Comparison of ENCODE assay signal across 23 cellular contexts in genomic region chr6:16563628-16564240, GRCh38.
"Had no signal": no experiment of that assay in that cellular context is flagged by ENCODE, and none has a peak within 500 bp of the region (broad histone marks: within the 10 kb centered on the region; RNA-seq: fewer than 3 reads in every experiment).

No MANE protein-coding gene starts in this region.

- DNase-seq: activated B cell treated with CpG ODN at 0.5 μM for 24 hours; activated CD4-positive, alpha-beta T cell treated with anti-CD3 and anti-CD28 coated beads for 1 hour; activated CD4-positive, alpha-beta T cell treated with anti-CD3 and anti-CD28 coated beads, Interleukin-2, amount 10 ng/mL, durations not matched to agents 24 days and 14 days; activated CD4-positive, alpha-beta T cell treated with anti-CD3 and anti-CD28 coated beads, Interleukin-2, amount 50 U/mL, for 48 hours; activated CD8-positive, alpha-beta memory T cell treated with anti-CD3 and anti-CD28 coated beads, Interleukin-2, amount 10 ng/mL, durations not matched to agents 7 days and 5 days; activated effector memory CD4-positive, alpha-beta T cell treated with Interleukin-2 at 50 U/mL for 16 hours; activated naive CD4-positive, alpha-beta T cell; activated T-cell treated with anti-CD3 and anti-CD28 coated beads, Interleukin-2, amount 50 U/mL, for 24 hours; MG63; NCI-H1105; NCI-H1436; NCI-H1694 treated with DMSO at 0.1 percent for 48 hours; NCI-H2029 treated with DMSO at 0.1 percent for 48 hours; NCI-H524; SHP77; T-helper 17 cell; T-helper 9 cell had no signal

- H3K9me3 ChIP-seq: ascending aorta, MG63, SJSA1 had no signal

- H3K36me3 ChIP-seq: ascending aorta, cardiac muscle cell, MG63, SJSA1 had no signal

- H3K4me3 ChIP-seq: ascending aorta, cardiac muscle cell, MG63, SJSA1 had no signal

- H3K4me3 Mint-ChIP-seq: activated B cell treated with CpG ODN at 0.5 μM for 24 hours; activated CD4-positive, alpha-beta T cell treated with anti-CD3 and anti-CD28 coated beads, Interleukin-2, amount 10 ng/mL, durations not matched to agents 24 days and 14 days; activated CD8-positive, alpha-beta memory T cell treated with anti-CD3 and anti-CD28 coated beads, Interleukin-2, amount 10 ng/mL, durations not matched to agents 7 days and 5 days; activated naive CD4-positive, alpha-beta T cell treated with anti-CD3 and anti-CD28 coated beads, Interleukin-2, amount 50 U/mL, for 24 hours; activated T-cell treated with anti-CD3 and anti-CD28 coated beads, Interleukin-2, amount 50 U/mL, for 24 hours; activated T-helper 1 cell treated with anti-CD3 and anti-CD28 coated beads, Interleukin-12 subunit alpha, Interleukin-12 subunit beta, Interleukin-2, Interleukin-4 antibody, amounts not matched to agents 30 ng/mL and 10 ng/mL and 1 ng/mL, durations not matched to agents 14 hours and 24 hours and 36 hours; T-helper 17 cell had no signal

- H3K27ac ChIP-seq: ascending aorta, cardiac muscle cell, SJSA1 had no signal

- H3K27me3 Mint-ChIP-seq: activated B cell treated with CpG ODN at 0.5 μM for 24 hours; activated CD4-positive, alpha-beta T cell treated with anti-CD3 and anti-CD28 coated beads, Interleukin-2, amount 10 ng/mL, durations not matched to agents 24 days and 14 days; activated CD8-positive, alpha-beta memory T cell treated with anti-CD3 and anti-CD28 coated beads, Interleukin-2, amount 10 ng/mL, durations not matched to agents 7 days and 5 days; activated naive CD4-positive, alpha-beta T cell treated with anti-CD3 and anti-CD28 coated beads, Interleukin-2, amount 50 U/mL, for 24 hours; activated T-cell treated with anti-CD3 and anti-CD28 coated beads, Interleukin-2, amount 50 U/mL, for 24 hours; brain; T-helper 17 cell had no signal

- ATAC-seq: activated CD8-positive, alpha-beta memory T cell treated with anti-CD3 and anti-CD28 coated beads, Interleukin-2, amount 10 ng/mL, durations not matched to agents 7 days and 5 days; T-helper 17 cell had no signal

- H3K27me3 ChIP-seq: ascending aorta, cardiac muscle cell, MG63, SJSA1 had no signal

- H3K27ac Mint-ChIP-seq: activated B cell treated with CpG ODN at 0.5 μM for 24 hours; activated CD4-positive, alpha-beta T cell treated with anti-CD3 and anti-CD28 coated beads, Interleukin-2, amount 10 ng/mL, durations not matched to agents 24 days and 14 days; activated CD8-positive, alpha-beta memory T cell treated with anti-CD3 and anti-CD28 coated beads, Interleukin-2, amount 10 ng/mL, durations not matched to agents 7 days and 5 days; activated naive CD4-positive, alpha-beta T cell treated with anti-CD3 and anti-CD28 coated beads, Interleukin-2, amount 50 U/mL, for 24 hours; activated T-cell treated with anti-CD3 and anti-CD28 coated beads, Interleukin-2, amount 50 U/mL, for 24 hours; activated T-helper 1 cell treated with anti-CD3 and anti-CD28 coated beads, Interleukin-12 subunit alpha, Interleukin-12 subunit beta, Interleukin-2, Interleukin-4 antibody, amounts not matched to agents 30 ng/mL and 10 ng/mL and 1 ng/mL, durations not matched to agents 14 hours and 24 hours and 36 hours; T-helper 17 cell had no signal

- H3K9me3 Mint-ChIP-seq: activated B cell treated with CpG ODN at 0.5 μM for 24 hours; activated CD4-positive, alpha-beta T cell treated with anti-CD3 and anti-CD28 coated beads, Interleukin-2, amount 10 ng/mL, durations not matched to agents 24 days and 14 days; activated naive CD4-positive, alpha-beta T cell treated with anti-CD3 and anti-CD28 coated beads, Interleukin-2, amount 50 U/mL, for 24 hours; activated T-cell treated with anti-CD3 and anti-CD28 coated beads, Interleukin-2, amount 50 U/mL, for 24 hours; activated T-helper 1 cell treated with anti-CD3 and anti-CD28 coated beads, Interleukin-12 subunit alpha, Interleukin-12 subunit beta, Interleukin-2, Interleukin-4 antibody, amounts not matched to agents 30 ng/mL and 10 ng/mL and 1 ng/mL, durations not matched to agents 14 hours and 24 hours and 36 hours; brain had no signal

- H3K36me3 Mint-ChIP-seq: brain had no signal
